ENCODE assay signal across 30 cellular contexts in genomic region chr6:50825375-50826036, GRCh38. TPM values are rescaled to one million over a fixed set of nuclear protein-coding genes. Genes with fewer than 3 reads are reported as not detected.
A peak's percentile ranks its signal among the peaks of the same experiment; 100 is the strongest.
DNase-seq lines count a peak whose midpoint lies in the region; ATAC-seq, FAIRE-seq and TF ChIP-seq lines count a peak whose summit lies in the region.
"Had no signal": no experiment of that assay in that cellular context is flagged by ENCODE, and none has a peak within 500 bp of the region (broad histone marks: within the 10 kb centered on the region; RNA-seq: fewer than 3 reads in every experiment).

No MANE protein-coding gene starts in this region.

- FAIRE-seq in GM19239 (lab: Jason Lieb, UNC): no peak
- FAIRE-seq: GM12878 had no signal

- DNase-seq in ELF-1 (ENCODE audit: low read depth, low spot score) (peak; percentile 72), NCI-H69 (lab: John Stamatoyannopoulos, UW) (peak; percentile 53), epithelial cell of proximal tubule (ENCODE audit: low read depth) (no peak), neural crest cell (ENCODE audit: low read depth, low spot score) (no peak), OCI-M2 (lab: John Stamatoyannopoulos, UW; ENCODE audit: unreplicated experiment) (no peak), GM03348 (ENCODE audit: low spot score) (no peak), GM19239 (ENCODE audit: insufficient read length, low spot score) (no peak)
- DNase-seq: activated CD4-positive, alpha-beta T cell treated with anti-CD3 and anti-CD28 coated beads, Interleukin-2, amount 50 U/mL, for 1 hour; Calu3; central memory CD4-positive, alpha-beta T cell; dermis blood vessel endothelial cell; DND-41; left lung; naive B cell; NCI-H510A treated with DMSO at 0.1 percent for 48 hours; occipital lobe; stimulated activated CD4-positive, alpha-beta T cell treated with anti-CD3 and anti-CD28 coated beads, Interleukin-2, amount 100 ng/mL, for 24 hours; substantia nigra; uterus had no signal

- no peaks in the 10 kb centered on the region for H3K9me3 Mint-ChIP-seq in neural crest cell
- H3K9me3 Mint-ChIP-seq: activated T-helper 17 cell treated with anti-CD3 and anti-CD28 coated beads, Interleukin-2, amount 50 U/mL, for 72 hours; T-helper 2 cell treated with Interferon-gamma antibody and Interleukin-4, amounts not matched to agents 5 μg/mL and 100 μg/mL, for 36 hours had no signal

- no peak for ATAC-seq in GM21717 (IDR thresholded peaks at IDR 0.05; ENCODE audit: unreplicated experiment)
- ATAC-seq: activated T-helper 17 cell treated with anti-CD3 and anti-CD28 coated beads, Interleukin-2, amount 50 U/mL, for 72 hours; GM12878; left lung had no signal

- H3K4me3 ChIP-seq in epithelial cell of proximal tubule (ENCODE audit: low read depth, low read length): peak overlapping the region; percentile 57
- H3K4me3 ChIP-seq: ascending aorta, GM12878, HAP-1, left lung, smooth muscle cell, uterus had no signal

- H3K27me3 Mint-ChIP-seq in neural crest cell (ENCODE audit: low read depth): peaks cover 99% of the 10 kb centered on the region

- H3K4me3 Mint-ChIP-seq in neural crest cell: peak overlapping the region; percentile 96
- H3K4me3 Mint-ChIP-seq: activated naive CD8-positive, alpha-beta T cell; activated T-helper 17 cell treated with anti-CD3 and anti-CD28 coated beads, Interleukin-2, amount 50 U/mL, for 72 hours; T-helper 2 cell treated with Interferon-gamma antibody and Interleukin-4, amounts not matched to agents 5 μg/mL and 100 μg/mL, for 36 hours had no signal

- H3K4me1 Mint-ChIP-seq in neural crest cell: peaks cover 79% of the 10 kb centered on the region
- H3K4me1 Mint-ChIP-seq: activated T-helper 17 cell treated with anti-CD3 and anti-CD28 coated beads, Interleukin-2, amount 50 U/mL, for 72 hours had no signal

- TF ChIP-seq CTCF in epithelial cell of proximal tubule (conservative IDR thresholded peaks at IDR 0.05; ENCODE audit: low read depth, low read length) (no peak), neural crest cell (conservative IDR thresholded peaks at IDR 0.05) (no peak)

- peak overlapping the region; percentile 90 for H3K27ac Mint-ChIP-seq in neural crest cell (ENCODE audit: unreplicated experiment)
- H3K27ac Mint-ChIP-seq: activated naive CD8-positive, alpha-beta T cell; activated T-helper 17 cell treated with anti-CD3 and anti-CD28 coated beads, Interleukin-2, amount 50 U/mL, for 72 hours; CD14-positive monocyte; IgD-negative memory B cell; T-helper 2 cell treated with Interferon-gamma antibody and Interleukin-4, amounts not matched to agents 5 μg/mL and 100 μg/mL, for 36 hours had no signal

- peaks cover 50% of the 10 kb centered on the region for H3K36me3 Mint-ChIP-seq in neural crest cell (ENCODE audit: low read depth)
- H3K36me3 Mint-ChIP-seq: activated naive CD8-positive, alpha-beta T cell; IgD-negative memory B cell; naive B cell had no signal

RNA-seq across cellular contexts. Expression of gene TFAP2B, which starts 6.8 kb away (rescaled TPM):
- 4.6 and 8.3 TPM in 2 replicates for total RNA-seq in epithelial cell of proximal tubule
- total RNA-seq in neural crest cell: 66.1 and 73.3 TPM in 2 replicates
- total RNA-seq: activated T-helper 17 cell treated with anti-CD3 and anti-CD28 coated beads, Interleukin-2, amount 50 U/mL, for 72 hours; ascending aorta; Calu3; mesenteric fat pad; occipital lobe; smooth muscle cell had no signal

Comparison
In these comparisons a context has a peak if more than half of its experiments do, and no peak if none do; other contexts are left out.
1. DNase-seq: peak in ELF-1 (single experiment) and NCI-H69 (single experiment); none in epithelial cell of proximal tubule (single experiment), neural crest cell (single experiment), OCI-M2 (single experiment), GM03348 (single experiment) and GM19239 (single experiment).